20 cellular contexts compared by ENCODE assay signal in genomic region chr1:220970311-220970710, GRCh38.
"Had no signal": no experiment of that assay in that cellular context is flagged by ENCODE, and none has a peak within 500 bp of the region (broad histone marks: within the 10 kb centered on the region; RNA-seq: fewer than 3 reads in every experiment).

No MANE protein-coding gene starts in this region.

- H3K27ac Mint-ChIP-seq: activated B cell treated with CpG ODN at 0.5 μM for 24 hours; activated naive CD4-positive, alpha-beta T cell treated with anti-CD3 and anti-CD28 coated beads, Interleukin-2, amount 50 U/mL, for 72 hours; activated T-cell treated with anti-CD3 and anti-CD28 coated beads, Interleukin-2, amount 50 U/mL, for 72 hours; brain; dendritic cell treated with granulocyte-macrophage colony-stimulating factor and Interleukin-4, amounts not matched to agents 40 ng/mL and 50 ng/mL, for 4 days; effector memory CD8-positive, alpha-beta T cell; natural killer cell treated with Interleukin-12 subunit alpha and Interleukin-12 subunit beta and Interleukin-15 and Interleukin-18, amount 100 ng/mL, for 72 hours; stimulated activated naive CD8-positive, alpha-beta T cell treated with anti-CD3 and anti-CD28 coated beads, Interleukin-15, amount 100 ng/mL, for 72 hours had no signal

- H3K27me3 ChIP-seq: foreskin keratinocyte, right atrium auricular region, testis had no signal

- ATAC-seq: activated naive CD4-positive, alpha-beta T cell treated with anti-CD3 and anti-CD28 coated beads, Interleukin-2, amount 50 U/mL, for 72 hours; activated T-cell treated with anti-CD3 and anti-CD28 coated beads, Interleukin-2, amount 50 U/mL, for 72 hours; effector memory CD8-positive, alpha-beta T cell; foreskin keratinocyte; natural killer cell treated with Interleukin-12 subunit alpha and Interleukin-12 subunit beta and Interleukin-15 and Interleukin-18, amount 100 ng/mL, for 72 hours; stimulated activated naive CD8-positive, alpha-beta T cell treated with anti-CD3 and anti-CD28 coated beads, Interleukin-15, amount 100 ng/mL, for 72 hours had no signal

- H3K4me2 ChIP-seq: smooth muscle cell had no signal

- H3K4me1 ChIP-seq: foreskin keratinocyte, testis had no signal

- H3K9me3 Mint-ChIP-seq: activated naive CD4-positive, alpha-beta T cell treated with anti-CD3 and anti-CD28 coated beads, Interleukin-2, amount 50 U/mL, for 72 hours; dendritic cell treated with granulocyte-macrophage colony-stimulating factor and Interleukin-4, amounts not matched to agents 40 ng/mL and 50 ng/mL, for 4 days; effector memory CD8-positive, alpha-beta T cell; natural killer cell treated with Interleukin-12 subunit alpha and Interleukin-12 subunit beta and Interleukin-15 and Interleukin-18, amount 100 ng/mL, for 72 hours; stimulated activated naive CD8-positive, alpha-beta T cell treated with anti-CD3 and anti-CD28 coated beads, Interleukin-15, amount 100 ng/mL, for 72 hours had no signal

- H3K4me1 Mint-ChIP-seq: activated B cell treated with CpG ODN at 0.5 μM for 24 hours; brain; stimulated activated naive CD8-positive, alpha-beta T cell treated with anti-CD3 and anti-CD28 coated beads, Interleukin-15, amount 100 ng/mL, for 72 hours had no signal

- H3K36me3 ChIP-seq: right atrium auricular region had no signal

- H3K27me3 Mint-ChIP-seq: activated B cell treated with CpG ODN at 0.5 μM for 24 hours; effector memory CD8-positive, alpha-beta T cell; natural killer cell treated with Interleukin-12 subunit alpha and Interleukin-12 subunit beta and Interleukin-15 and Interleukin-18, amount 100 ng/mL, for 72 hours; stimulated activated naive CD8-positive, alpha-beta T cell treated with anti-CD3 and anti-CD28 coated beads, Interleukin-15, amount 100 ng/mL, for 72 hours had no signal

- H3K4me3 Mint-ChIP-seq: activated B cell treated with CpG ODN at 0.5 μM for 24 hours; activated T-cell treated with anti-CD3 and anti-CD28 coated beads, Interleukin-2, amount 50 U/mL, for 72 hours; brain; dendritic cell treated with granulocyte-macrophage colony-stimulating factor and Interleukin-4, amounts not matched to agents 40 ng/mL and 50 ng/mL, for 4 days; effector memory CD8-positive, alpha-beta T cell; natural killer cell treated with Interleukin-12 subunit alpha and Interleukin-12 subunit beta and Interleukin-15 and Interleukin-18, amount 100 ng/mL, for 72 hours; stimulated activated naive CD8-positive, alpha-beta T cell treated with anti-CD3 and anti-CD28 coated beads, Interleukin-15, amount 100 ng/mL, for 72 hours had no signal

- H3K4me3 ChIP-seq: right atrium auricular region, smooth muscle cell, testis had no signal

- H3K9me3 ChIP-seq: right atrium auricular region, testis had no signal

- H3K36me3 Mint-ChIP-seq: activated naive CD4-positive, alpha-beta T cell treated with anti-CD3 and anti-CD28 coated beads, Interleukin-2, amount 50 U/mL, for 72 hours; brain; natural killer cell treated with Interleukin-12 subunit alpha and Interleukin-12 subunit beta and Interleukin-15 and Interleukin-18, amount 100 ng/mL, for 72 hours had no signal

- H3K27ac ChIP-seq: epithelial cell of prostate, foreskin keratinocyte, right atrium auricular region, testis had no signal

- DNase-seq: activated B cell treated with CpG ODN at 0.5 μM for 24 hours; activated CD4-positive, alpha-beta T cell treated with anti-CD3 and anti-CD28 coated beads for 48 hours; activated CD8-positive, alpha-beta memory T cell treated with anti-CD3 and anti-CD28 coated beads, Interleukin-2, amount 50 U/mL, for 48 hours; activated gamma-delta T cell; activated T-cell treated with anti-CD3 and anti-CD28 coated beads, Interleukin-2, amount 50 U/mL, for 72 hours; cerebellar nuclear complex; effector memory CD8-positive, alpha-beta T cell; foreskin keratinocyte; kidney glomerular epithelial cell; mesendoderm; stimulated activated naive CD8-positive, alpha-beta T cell treated with anti-CD3 and anti-CD28 coated beads, Interleukin-15, amount 100 ng/mL, for 72 hours; SW 1271; testis had no signal
